In genomic region chr19:34733826-34734600, GRCh38 we compare ENCODE assay signal across 8 cellular contexts. TPM values are rescaled to one million over a fixed set of nuclear protein-coding genes. Genes with fewer than 3 reads are reported as not detected.
DNase-seq lines count a peak whose midpoint lies in the region; FAIRE-seq and TF ChIP-seq lines count a peak whose summit lies in the region.

Gene ZNF181 (plus strand): TSS chr19:34734243. CDS start chr19:34735038, 795 bp downstream.

- peak within 1 kb of the TSS; percentile 79 for H3K4me3 ChIP-seq in HAP-1
- peak within 1 kb of the TSS; percentile 85 for H3K4me3 ChIP-seq in MG63
- peak within 1 kb of the TSS; percentile 74 to 89 for H3K4me3 ChIP-seq in neutrophil (ENCODE audit: low read depth in 1 of 2, low read length in 1 of 2)

- in situ Hi-C loops in G401 (cut with HindIII; ENCODE audit: low sequenced_read_pairs) (no loop called here), HAP-1 (cut with MboI; ENCODE audit: low sequenced_read_pairs) (no loop called here)

- H3K9me3 ChIP-seq in HAP-1, result no peaks in the 10 kb centered on the region
- peaks cover 3% of the 10 kb centered on the region for H3K9me3 ChIP-seq in MG63
- no peaks in the 10 kb centered on the region for H3K9me3 ChIP-seq in neutrophil

- H3K27me3 ChIP-seq in HAP-1 (ENCODE audit: low read depth) (no peaks in the 10 kb centered on the region), MG63 (no peaks in the 10 kb centered on the region), neutrophil (no peaks in the 10 kb centered on the region)

- no peak for TF ChIP-seq CTCF in neutrophil (IDR thresholded peaks at IDR 0.05)
- TF ChIP-seq CTCF in subcutaneous adipose tissue (IDR thresholded peaks at IDR 0.05; ENCODE audit: low read depth), result no peak

- H3K27ac ChIP-seq in neutrophil, result peak within 1 kb of the TSS; percentile 71

- DNase-seq in G401 (ENCODE audit: low spot score), result peak; percentile 94
- DNase-seq in HAP-1 (ENCODE audit: low spot score in 2 of 2), result peak; percentile 86 to 90
- peak; percentile 89 for DNase-seq in MG63
- peak; percentile 73 for DNase-seq in SIG-M5 (lab: John Stamatoyannopoulos, UW)
- DNase-seq in activated naive CD4-positive, alpha-beta T cell (lab: John Stamatoyannopoulos, UW), result peak; percentile 43 to 78 (median 68)
- DNase-seq in frontal cortex (ENCODE audit: low spot score in 2 of 2), result peak; percentile 89 to 90

- no peak for FAIRE-seq in frontal cortex (lab: Jason Lieb, UNC)

- H3K36me3 ChIP-seq in HAP-1 (replicated peaks) (no peaks in the 10 kb centered on the region), MG63 (peaks cover 36% of the 10 kb centered on the region), neutrophil (peaks cover 5% of the 10 kb centered on the region)

- H3K4me1 ChIP-seq in HAP-1 (no peaks in the 10 kb centered on the region), neutrophil (ENCODE audit: control insufficient read depth in 1 of 2, insufficient read depth in 1 of 2, low read depth in 1 of 2, low read length in 1 of 2) (peaks cover 14 to 16% of the 10 kb centered on the region in 2 experiments)

RNA-seq across cellular contexts. Expression of gene ZNF181, which starts in this region (rescaled TPM):
- total RNA-seq in G401 (2014; rRNA removed; shearing (Covaris generic)), result 13.1 and 14.2 TPM in 2 replicates
- 17.2 and 24.2 TPM in 2 replicates for total RNA-seq in MG63 (2014; rRNA removed; shearing (Covaris generic); ENCODE audit: low replicate concordance)
- total RNA-seq in frontal cortex, result 41.2 TPM
- total RNA-seq in subcutaneous adipose tissue, result 10 to 100 TPM; 17.3 to 23.3 (median 21.0) TPM

Comparison
In these comparisons a context has a peak if more than half of its experiments do, and no peak if none do; other contexts are left out.
1. Peak in every context shown above with its lines: DNase-seq, H3K4me3 ChIP-seq and H3K27ac ChIP-seq.